ENCODE assay signal across 8 cellular contexts in genomic region chr1:4655674-4656532, GRCh38. TPM values are rescaled to one million over a fixed set of nuclear protein-coding genes. Genes with fewer than 3 reads are reported as not detected.
A peak's percentile ranks its signal among the peaks of the same experiment; 100 is the strongest.
DNase-seq lines count a peak whose midpoint lies in the region; ATAC-seq, FAIRE-seq and TF ChIP-seq lines count a peak whose summit lies in the region.

No MANE protein-coding gene starts in this region.

- no peaks in the 10 kb centered on the region for H3K36me3 Mint-ChIP-seq in brain

- DNase-seq in ELR (ENCODE audit: low read depth) (peak; percentile 26), M059J (ENCODE audit: low read depth) (peak; percentile 49), keratinocyte (ENCODE audit: low read depth, low spot score) (no peak), thoracic aorta (ENCODE audit: low spot score) (no peak), cerebellar nuclear complex (lab: John Stamatoyannopoulos, UW) (no peak)

- dilution Hi-C loops in keratinocyte (cut with MboI; ENCODE audit: extremely low pct_ligation_motif_present, low sequenced_read_pairs): no loop called here

- peaks cover 48% of the 10 kb centered on the region for H3K4me1 Mint-ChIP-seq in brain

- no peaks in the 10 kb centered on the region for H4K20me1 ChIP-seq in keratinocyte (ENCODE audit: control insufficient read depth, extremely low read depth, insufficient read depth, low read length)

- H3K36me3 ChIP-seq in keratinocyte (ENCODE audit: control insufficient read depth in 2 of 2, extremely low read depth in 1 of 2, insufficient read depth in 2 of 2, low read length in 2 of 2): no peaks in the 10 kb centered on the region
- no peaks in the 10 kb centered on the region for H3K36me3 ChIP-seq in thoracic aorta

- H3K9me3 Mint-ChIP-seq in brain: no peaks in the 10 kb centered on the region

- peak overlapping the region; percentile 75 to 85 (median 82) for H3K4me3 Mint-ChIP-seq in brain

- peak overlapping the region; percentile 33 for H2AFZ ChIP-seq in keratinocyte (ENCODE audit: control insufficient read depth, low read length)

- ATAC-seq in thoracic aorta (ENCODE audit: insufficient number of reproducible peaks, low FRiP score, low read depth) (no peak), GM18502 (IDR thresholded peaks at IDR 0.05; ENCODE audit: poor library complexity, unreplicated experiment) (no peak), GM21447 (IDR thresholded peaks at IDR 0.05; ENCODE audit: unreplicated experiment) (no peak)

- FAIRE-seq in keratinocyte (lab: Jason Lieb, UNC): no peak

- H3K27ac ChIP-seq in keratinocyte (ENCODE audit: control insufficient read depth, insufficient read depth, low read length) (peak overlapping the region; percentile 47), thoracic aorta (no peak overlapping the region)

- peak overlapping the region; percentile 62 to 76 (median 71) for H3K4me3 ChIP-seq in keratinocyte (ENCODE audit: control insufficient read depth in 2 of 3, extremely low read depth in 1 of 3, insufficient read depth in 2 of 3, low read depth in 1 of 3, low read length in 3 of 3)
- H3K4me3 ChIP-seq in thoracic aorta: no peak overlapping the region

- peak overlapping the region; percentile 69 for H3K9ac ChIP-seq in keratinocyte (ENCODE audit: control insufficient read depth, extremely low read depth, insufficient read depth, low read length)

- H3K4me2 ChIP-seq in keratinocyte (ENCODE audit: control insufficient read depth, extremely low read depth, insufficient read depth, low read depth, low read length): peak overlapping the region; percentile 57

- peaks cover 22% of the 10 kb centered on the region for H3K79me2 ChIP-seq in keratinocyte (ENCODE audit: control insufficient read depth, insufficient read depth, low read length)

- no peaks in the 10 kb centered on the region for H3K9me1 ChIP-seq in keratinocyte (ENCODE audit: control insufficient read depth, extremely low read depth, insufficient read depth, low read length)

- TF ChIP-seq CTCF in brain (conservative IDR thresholded peaks at IDR 0.05) (peak; percentile 94 to 99), keratinocyte (optimal IDR thresholded peaks at IDR 0.05 in 1 of 3, IDR thresholded peaks at IDR 0.05 in 1 of 3, conservative IDR thresholded peaks at IDR 0.05 in 1 of 3; ENCODE audit: extremely low read depth in 1 of 3, insufficient read depth in 2 of 3, low read length in 3 of 3) (peak; percentile 79 to 96 (median 95)), thoracic aorta (IDR thresholded peaks at IDR 0.05) (peak; percentile 15)

- H3K4me1 ChIP-seq in keratinocyte (ENCODE audit: control insufficient read depth, extremely low read depth, insufficient read depth, low read length) (peaks cover 18% of the 10 kb centered on the region), thoracic aorta (ENCODE audit: control insufficient read depth in 1 of 2, low read depth in 2 of 2) (peaks cover 3 to 17% of the 10 kb centered on the region in 2 donors)

- H3K27me3 Mint-ChIP-seq in brain: peaks cover 44% of the 10 kb centered on the region

- H3K9me3 ChIP-seq in keratinocyte (ENCODE audit: control insufficient read depth, low read depth, low read length) (no peaks in the 10 kb centered on the region), thoracic aorta (no peaks in the 10 kb centered on the region)

- H3K27ac Mint-ChIP-seq in brain: peak overlapping the region; percentile 8 to 90 (median 75)

- peaks cover 7% of the 10 kb centered on the region for H3K27me3 ChIP-seq in keratinocyte (ENCODE audit: control insufficient read depth, extremely low read depth, insufficient read depth, low read length)
- H3K27me3 ChIP-seq in thoracic aorta (replicated peaks; ENCODE audit: insufficient read depth): peaks cover 17% of the 10 kb centered on the region

RNA-seq across cellular contexts. Expression of gene AJAP1, which starts 1.5 kb away (rescaled TPM):
- total RNA-seq in M059J (2014; rRNA removed; shearing (Covaris generic)): not detected in 2 replicates
- polyA plus RNA-seq in brain (ENCODE audit: insufficient read depth, low read depth, low replicate concordance) (2.3 TPM), keratinocyte (2.2 to 2.8 TPM (median 2.5 TPM) in 3 replicates)
- 1.9 TPM for polyA plus RNA-seq in keratinocyte (2011; ENCODE audit: low read depth)
- 1.8 and 2.4 TPM in 2 replicates for polyA plus RNA-seq in keratinocyte (2011; cell fraction: cytosol; rRNA removed)
- 3.4 and 4.7 TPM in 2 replicates for polyA plus RNA-seq in keratinocyte (2011; cell fraction: nucleus; rRNA removed)
- 2.3 and 3.6 TPM in 2 replicates for polyA plus RNA-seq in keratinocyte (2012; ENCODE audit: low replicate concordance)
- polyA minus RNA-seq in keratinocyte: 1.7 to 3.4 TPM (median 1.8 TPM) in 3 replicates
- polyA minus RNA-seq in keratinocyte (2011; cell fraction: cytosol; rRNA and poly(A)+ RNA removed): 3.5 TPM
- polyA minus RNA-seq in keratinocyte (2011; cell fraction: nucleus; rRNA and poly(A)+ RNA removed): 3.1 and 4.1 TPM in 2 replicates
- total RNA-seq in thoracic aorta: under 1 TPM; 0.41 to 0.49 TPM

Comparison
In these comparisons a context has a peak if more than half of its experiments do, and no peak if none do; other contexts are left out.
1. DNase-seq: peak in ELR (single experiment) and M059J (single experiment); none in keratinocyte (single experiment), thoracic aorta (single experiment) and cerebellar nuclear complex (0 of 2).
2. CTCF ChIP-seq: peak in every context shown above with its lines; median percentile 96 in brain; 95 in keratinocyte; 15 in thoracic aorta.